In the genomic region with DNA sequence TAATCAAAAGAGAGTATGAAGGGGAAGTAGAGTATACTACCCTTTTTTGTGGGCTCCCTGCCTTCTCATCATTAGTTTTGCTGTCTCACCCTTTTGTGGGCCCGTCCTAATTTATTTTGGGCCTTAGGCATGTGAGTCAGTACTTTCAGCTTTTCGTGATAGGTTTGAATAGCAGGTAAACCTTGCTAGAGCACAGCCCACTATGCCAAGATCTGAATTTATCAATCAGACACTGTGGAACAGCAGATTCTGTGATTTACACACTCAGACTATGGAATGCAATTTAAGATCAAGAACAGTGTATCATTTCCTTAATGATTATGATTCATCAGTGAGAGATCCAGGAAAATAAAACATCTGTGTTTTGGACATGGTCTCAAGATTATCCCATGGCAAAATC, we compare ENCODE assay signal across 27 cellular contexts.
"Had no signal": no experiment of that assay in that cellular context is flagged by ENCODE, and none has a peak within 500 bp of the region (broad histone marks: within the 10 kb centered on the region; RNA-seq: fewer than 3 reads in every experiment).

No MANE protein-coding gene starts in this region.

- H3K36me3 Mint-ChIP-seq: stimulated activated effector memory CD8-positive, alpha-beta T cell treated with anti-CD3 and anti-CD28 coated beads, Interleukin-12 subunit alpha, Interleukin-12 subunit beta, amount 100 ng/mL, for 72 hours; stimulated activated naive B cell treated with anti-CD40 and anti-IgM and Interleukin-4, amounts not matched to agents 10 μg/mL and 1 μg/mL and 100 μg/mL, for 72 hours had no signal

- H3K27ac ChIP-seq: neutrophil, pancreas, psoas muscle, right lobe of liver, sigmoid colon, stomach, thoracic aorta, thyroid gland, tibial nerve, upper lobe of left lung, uterus had no signal

- H3K9me3 ChIP-seq: neutrophil, pancreas, psoas muscle, right lobe of liver, thoracic aorta, thyroid gland, tibial nerve, upper lobe of left lung, uterus had no signal

- H3K4me3 ChIP-seq: pancreas, psoas muscle, right lobe of liver, sigmoid colon, stomach, thoracic aorta, thyroid gland, tibial nerve, upper lobe of left lung, uterus had no signal

- H3K27me3 ChIP-seq: neutrophil, pancreas, right lobe of liver, sigmoid colon, stomach, thyroid gland, tibial nerve, upper lobe of left lung, uterus had no signal

- H3K27me3 Mint-ChIP-seq: naive thymus-derived CD8-positive, alpha-beta T cell; natural killer cell treated with Interleukin-12 subunit alpha and Interleukin-12 subunit beta and Interleukin-15 and Interleukin-18, amount 100 ng/mL, for 72 hours; stimulated activated naive B cell treated with anti-CD40 and anti-IgM and Interleukin-4, amounts not matched to agents 10 μg/mL and 1 μg/mL and 100 μg/mL, for 72 hours; stimulated activated naive CD8-positive, alpha-beta T cell treated with anti-CD3 and anti-CD28 coated beads, Interleukin-15, Interleukin-2, amounts not matched to agents 100 ng/mL and 50 ng/mL, for 24 hours had no signal

- H3K4me1 ChIP-seq: pancreas, psoas muscle, right lobe of liver, sigmoid colon, stomach, thyroid gland, tibial nerve, upper lobe of left lung, uterus had no signal

- H3K4me1 Mint-ChIP-seq: naive thymus-derived CD8-positive, alpha-beta T cell; nephron progenitor cell; neural crest cell; stimulated activated effector memory CD8-positive, alpha-beta T cell treated with anti-CD3 and anti-CD28 coated beads, Interleukin-12 subunit alpha, Interleukin-12 subunit beta, amount 100 ng/mL, for 72 hours; stimulated activated naive B cell treated with anti-CD40 and anti-IgM and Interleukin-4, amounts not matched to agents 10 μg/mL and 1 μg/mL and 100 μg/mL, for 72 hours had no signal

- H3K9me3 Mint-ChIP-seq: neural crest cell had no signal

- H3K36me3 ChIP-seq: neutrophil, pancreas, right lobe of liver, sigmoid colon, stomach, thoracic aorta, thyroid gland, tibial nerve, upper lobe of left lung, uterus had no signal

- ATAC-seq: naive thymus-derived CD8-positive, alpha-beta T cell; natural killer cell treated with Interleukin-12 subunit alpha and Interleukin-12 subunit beta and Interleukin-15 and Interleukin-18, amount 100 ng/mL, for 72 hours; pancreas; psoas muscle; right cardiac atrium; right lobe of liver; stimulated activated effector memory CD8-positive, alpha-beta T cell treated with anti-CD3 and anti-CD28 coated beads, Interleukin-12 subunit alpha, Interleukin-12 subunit beta, amount 100 ng/mL, for 72 hours; stimulated activated naive B cell treated with anti-CD40 and anti-IgM and Interleukin-4, amounts not matched to agents 10 μg/mL and 1 μg/mL and 100 μg/mL, for 72 hours had no signal

- H3K27ac Mint-ChIP-seq: naive thymus-derived CD8-positive, alpha-beta T cell; natural killer cell treated with Interleukin-12 subunit alpha and Interleukin-12 subunit beta and Interleukin-15 and Interleukin-18, amount 100 ng/mL, for 72 hours; nephron progenitor cell; stimulated activated effector memory CD8-positive, alpha-beta T cell treated with anti-CD3 and anti-CD28 coated beads, Interleukin-12 subunit alpha, Interleukin-12 subunit beta, amount 100 ng/mL, for 72 hours; stimulated activated naive B cell treated with anti-CD40 and anti-IgM and Interleukin-4, amounts not matched to agents 10 μg/mL and 1 μg/mL and 100 μg/mL, for 72 hours; stimulated activated naive CD8-positive, alpha-beta T cell treated with anti-CD3 and anti-CD28 coated beads, Interleukin-15, Interleukin-2, amounts not matched to agents 100 ng/mL and 50 ng/mL, for 24 hours had no signal

- H3K4me3 Mint-ChIP-seq: naive thymus-derived CD8-positive, alpha-beta T cell; natural killer cell treated with Interleukin-12 subunit alpha and Interleukin-12 subunit beta and Interleukin-15 and Interleukin-18, amount 100 ng/mL, for 72 hours; nephron progenitor cell; neural crest cell; stimulated activated effector memory CD8-positive, alpha-beta T cell treated with anti-CD3 and anti-CD28 coated beads, Interleukin-12 subunit alpha, Interleukin-12 subunit beta, amount 100 ng/mL, for 72 hours; stimulated activated naive B cell treated with anti-CD40 and anti-IgM and Interleukin-4, amounts not matched to agents 10 μg/mL and 1 μg/mL and 100 μg/mL, for 72 hours; stimulated activated naive CD8-positive, alpha-beta T cell treated with anti-CD3 and anti-CD28 coated beads, Interleukin-15, Interleukin-2, amounts not matched to agents 100 ng/mL and 50 ng/mL, for 24 hours had no signal

- FAIRE-seq: pancreas had no signal

- DNase-seq: naive thymus-derived CD8-positive, alpha-beta T cell; nephron progenitor cell; nucleus accumbens; pancreas; psoas muscle; right cardiac atrium; right lobe of liver; sigmoid colon; small intestine; stimulated activated CD4-positive, alpha-beta T cell treated with anti-CD3 and anti-CD28 coated beads, Interleukin-15, amount 100 ng/mL, for 24 hours; stimulated activated CD4-positive, alpha-beta T cell treated with anti-CD3 and anti-CD28 coated beads, Interleukin-2, amount 100 ng/mL, for 24 hours; stimulated activated CD4-positive, alpha-beta T cell treated with anti-CD3 and anti-CD28 coated beads, Interleukin-2, amount 100 ng/mL, for 48 hours; stimulated activated CD4-positive, alpha-beta T cell treated with anti-CD3 and anti-CD28 coated beads, Interleukin-4, amount 100 ng/mL, for 24 hours; stimulated activated naive B cell treated with anti-CD40 and anti-IgM and Interleukin-4, amounts not matched to agents 10 μg/mL and 1 μg/mL and 100 μg/mL, for 72 hours; stimulated activated naive CD4-positive, alpha-beta T cell treated with Interleukin-2 at 50 U/mL for 16 hours; stomach; thyroid gland; trophoblast cell; upper lobe of left lung; uterus had no signal
